In genomic region chr2:27559228-27559627, GRCh38 we compare ENCODE assay signal across 25 cellular contexts.
"Had no signal": no experiment of that assay in that cellular context is flagged by ENCODE, and none has a peak within 500 bp of the region (broad histone marks: within the 10 kb centered on the region; RNA-seq: fewer than 3 reads in every experiment).

No MANE protein-coding gene starts in this region.

- H3K27me3 ChIP-seq: neural progenitor cell, ovary, right lobe of liver, thyroid gland, tibial nerve, upper lobe of left lung, vagina had no signal

- H3K4me3 ChIP-seq: neural progenitor cell, ovary, psoas muscle, right lobe of liver, sigmoid colon, stomach, thoracic aorta, thyroid gland, tibial nerve, upper lobe of left lung, vagina had no signal

- H3K27ac ChIP-seq: neural progenitor cell, ovary, parathyroid adenoma, psoas muscle, right lobe of liver, sigmoid colon, stomach, thoracic aorta, thyroid gland, tibial nerve, upper lobe of left lung, vagina had no signal

- H3K9ac ChIP-seq: neural progenitor cell, parathyroid adenoma had no signal

- H2AFZ ChIP-seq: neural progenitor cell, parathyroid adenoma had no signal

- DNase-seq: occipital lobe; ovary; posterior cingulate gyrus; psoas muscle; right cardiac atrium; right lobe of liver; sigmoid colon; small intestine; stimulated activated CD4-positive, alpha-beta T cell treated with anti-CD3 and anti-CD28 coated beads, Interleukin-15, amount 100 ng/mL, for 24 hours; stimulated activated CD4-positive, alpha-beta T cell treated with anti-CD3 and anti-CD28 coated beads, Interleukin-2, amount 100 ng/mL, for 24 hours; stimulated activated CD4-positive, alpha-beta T cell treated with anti-CD3 and anti-CD28 coated beads, Interleukin-2, amount 100 ng/mL, for 48 hours; stimulated activated CD4-positive, alpha-beta T cell treated with anti-CD3 and anti-CD28 coated beads, Interleukin-4, amount 100 ng/mL, for 24 hours; stimulated activated naive B cell treated with anti-CD40 and anti-IgM and Interleukin-4, amounts not matched to agents 10 μg/mL and 1 μg/mL and 100 μg/mL, for 72 hours; stimulated activated naive CD4-positive, alpha-beta T cell treated with Interleukin-2 at 50 U/mL for 16 hours; stomach; thyroid gland; trophoblast cell; upper lobe of left lung had no signal

- H3K4me2 ChIP-seq: neural progenitor cell had no signal

- H3K4me1 ChIP-seq: neural progenitor cell, parathyroid adenoma, psoas muscle, right lobe of liver, sigmoid colon, stomach, thyroid gland, tibial nerve, upper lobe of left lung, vagina had no signal

- FAIRE-seq: small intestine, urothelium cell line had no signal

- H3K36me3 ChIP-seq: neural progenitor cell, ovary, right lobe of liver, sigmoid colon, stomach, thoracic aorta, thyroid gland, tibial nerve, upper lobe of left lung, vagina had no signal

- H3K79me2 ChIP-seq: parathyroid adenoma had no signal

- ATAC-seq: psoas muscle; right cardiac atrium; right lobe of liver; stimulated activated effector memory CD8-positive, alpha-beta T cell treated with anti-CD3 and anti-CD28 coated beads, Interleukin-12 subunit alpha, Interleukin-12 subunit beta, amount 100 ng/mL, for 72 hours; stimulated activated naive B cell treated with anti-CD40 and anti-IgM and Interleukin-4, amounts not matched to agents 10 μg/mL and 1 μg/mL and 100 μg/mL, for 72 hours had no signal

- H3K9me3 ChIP-seq: ovary, psoas muscle, right lobe of liver, sigmoid colon, stomach, thoracic aorta, thyroid gland, tibial nerve, upper lobe of left lung, vagina had no signal
